Comparison of ENCODE assay signal across 30 cellular contexts in genomic region chr4:3660928-3661515, GRCh38.
"Had no signal": no experiment of that assay in that cellular context is flagged by ENCODE, and none has a peak within 500 bp of the region (broad histone marks: within the 10 kb centered on the region; RNA-seq: fewer than 3 reads in every experiment).

No MANE protein-coding gene starts in this region.

- DNase-seq: activated CD4-positive, alpha-beta memory T cell treated with anti-CD3 and anti-CD28 coated beads, Interleukin-2, amount 10 ng/mL, durations not matched to agents 7 days and 5 days; activated CD4-positive, alpha-beta T cell treated with anti-CD3 and anti-CD28 coated beads for 1 hour; activated CD4-positive, alpha-beta T cell treated with anti-CD3 and anti-CD28 coated beads, Interleukin-2, amount 10 ng/mL, durations not matched to agents 7 days and 5 days; activated CD8-positive, alpha-beta memory T cell treated with anti-CD3 and anti-CD28 coated beads, Interleukin-2, amount 50 U/mL, for 48 hours; activated gamma-delta T cell; activated naive CD4-positive, alpha-beta T cell treated with anti-CD3 and anti-CD28 coated beads, Interleukin-2, amount 10 ng/mL, durations not matched to agents 7 days and 5 days; activated naive CD8-positive, alpha-beta T cell treated with anti-CD3 and anti-CD28 coated beads, Interleukin-2, amount 10 ng/mL, durations not matched to agents 7 days and 5 days; activated T-cell treated with anti-CD3 and anti-CD28 coated beads, Interleukin-2, amount 50 U/mL, for 24 hours; brain microvascular endothelial cell; endodermal cell; foreskin fibroblast; heart left ventricle; immature natural killer cell; kidney; left colon; stimulated activated CD4-positive, alpha-beta T cell treated with anti-CD3 and anti-CD28 coated beads, Interleukin-1b, Interleukin-23, amount 100 ng/mL, for 48 hours; stimulated activated CD4-positive, alpha-beta T cell treated with anti-CD3 and anti-CD28 coated beads, Interleukin-4, amount 100 ng/mL, for 4 hours; stimulated activated CD8-positive, alpha-beta memory T cell treated with anti-CD3 and anti-CD28 coated beads, Interleukin-4, amount 100 ng/mL, for 48 hours; stimulated activated naive CD8-positive, alpha-beta T cell treated with anti-CD3 and anti-CD28 coated beads, Interleukin-15, amount 100 ng/mL, for 72 hours; thyroid gland had no signal

- H3K4me3 ChIP-seq: ascending aorta, heart left ventricle, pancreas, prostate gland, smooth muscle cell, thyroid gland, upper lobe of left lung, vagina had no signal

- H3K27me3 ChIP-seq: ascending aorta, thyroid gland, upper lobe of left lung, vagina had no signal

- H3K36me3 ChIP-seq: ascending aorta, brain microvascular endothelial cell, heart left ventricle, pancreas, prostate gland, thyroid gland, upper lobe of left lung, vagina had no signal

- H3K4me2 ChIP-seq: smooth muscle cell had no signal

- H3K4me1 ChIP-seq: heart left ventricle, pancreas, prostate gland, upper lobe of left lung had no signal

- ATAC-seq: esophagus mucosa; heart left ventricle; left colon; natural killer cell treated with Interleukin-12 subunit alpha and Interleukin-12 subunit beta and Interleukin-15 and Interleukin-18, amount 100 ng/mL, for 72 hours; stimulated activated memory B cell treated with anti-CD40 and anti-IgM and Interleukin-4, amounts not matched to agents 10 μg/mL and 1 μg/mL and 100 μg/mL, for 72 hours; stimulated activated naive CD8-positive, alpha-beta T cell treated with anti-CD3 and anti-CD28 coated beads, Interleukin-15, amount 100 ng/mL, for 72 hours; WTC11 had no signal

- H3K9me3 ChIP-seq: ascending aorta, heart left ventricle, pancreas, prostate gland, thyroid gland, upper lobe of left lung, vagina had no signal

- FAIRE-seq: kidney, pancreas had no signal

- H3K27ac ChIP-seq: ascending aorta, brain microvascular endothelial cell, heart left ventricle, pancreas, prostate gland, thyroid gland, upper lobe of left lung, vagina had no signal
